ENCODE assay signal across 14 cellular contexts in genomic region chr4:156053174-156053573, GRCh38.
A peak's percentile ranks its signal among the peaks of the same experiment; 100 is the strongest.
DNase-seq lines count a peak whose midpoint lies in the region; ATAC-seq and TF ChIP-seq lines count a peak whose summit lies in the region.
"Had no signal": no experiment of that assay in that cellular context is flagged by ENCODE, and none has a peak within 500 bp of the region (broad histone marks: within the 10 kb centered on the region; RNA-seq: fewer than 3 reads in every experiment).

No MANE protein-coding gene starts in this region.

- BruUV-seq in Calu3 (replicated peaks; lab: Mats Ljungman, UMichigan): no TSS peak
- BruUV-seq in mammary epithelial cell (replicated peaks; lab: Mats Ljungman, UMichigan): no TSS peak

- DNase-seq in Calu3 (no peak), MM.1S (peak; percentile 30), mammary epithelial cell (peak; percentile 86), foreskin keratinocyte (peak; percentile 91 to 95), right lobe of liver (no peak), NCI-H446 treated with DMSO at 0.1 percent for 48 hours (lab: John Stamatoyannopoulos, UW) (no peak)
- no peak for DNase-seq in stimulated activated effector memory CD8-positive, alpha-beta T cell treated with anti-CD3 and anti-CD28 coated beads, Interleukin-12 subunit alpha, Interleukin-12 subunit beta, amount 100 ng/mL, for 72 hours (ENCODE audit: low spot score in 2 of 2)
- DNase-seq: C1 segment of cervical spinal cord; CD4-positive, alpha-beta T cell; DMS153; GF-D8; GOT3; H9 had no signal

- H3K9me3 ChIP-seq in MM.1S (replicated peaks; ENCODE audit: insufficient read depth, low read length) (no peaks in the 10 kb centered on the region), mammary epithelial cell (replicated peaks; ENCODE audit: insufficient read depth, low read length) (no peaks in the 10 kb centered on the region), right lobe of liver (no peaks in the 10 kb centered on the region)

- H3K27ac ChIP-seq in MM.1S (ENCODE audit: low read length) (no peak overlapping the region), mammary epithelial cell (ENCODE audit: insufficient read depth, low read depth, low read length) (no peak overlapping the region), foreskin keratinocyte (peak overlapping the region; percentile 75), right lobe of liver (no peak overlapping the region)

- WGBS in mammary epithelial cell (ENCODE audit: low coverage, missing lambda C conversion rate): 56% methylated on average over 3 of the region's 3 CpGs
- WGBS in right lobe of liver (ENCODE audit: insufficient coverage, low coverage, low lambda C conversion rate, missing lambda C conversion rate): 33% methylated on average over 3 of the region's 3 CpGs

- no peak overlapping the region for H3K4me2 ChIP-seq in MM.1S (ENCODE audit: low read depth, low read length)
- peak overlapping the region; percentile 0 for H3K4me2 ChIP-seq in mammary epithelial cell (ENCODE audit: insufficient read depth, low read depth, low read length)

- H3K36me3 ChIP-seq in MM.1S (replicated peaks; ENCODE audit: insufficient read depth, low read length) (no peaks in the 10 kb centered on the region), mammary epithelial cell (ENCODE audit: insufficient read depth, low read length) (no peaks in the 10 kb centered on the region), right lobe of liver (no peaks in the 10 kb centered on the region)

- H3K4me3 ChIP-seq in MM.1S (ENCODE audit: low read length): no peak overlapping the region
- no peak overlapping the region for H3K4me3 ChIP-seq in mammary epithelial cell (replicated peaks in 1 of 3; ENCODE audit: insufficient read depth in 1 of 3, low read depth in 2 of 3, low read length in 3 of 3)
- no peak overlapping the region for H3K4me3 ChIP-seq in right lobe of liver

- peak overlapping the region; percentile 31 for H3K27ac Mint-ChIP-seq in Calu3 (ENCODE audit: unreplicated experiment)
- no peak overlapping the region for H3K27ac Mint-ChIP-seq in stimulated activated effector memory CD8-positive, alpha-beta T cell treated with anti-CD3 and anti-CD28 coated beads, Interleukin-12 subunit alpha, Interleukin-12 subunit beta, amount 100 ng/mL, for 72 hours
- H3K27ac Mint-ChIP-seq: B cell; CD4-positive, alpha-beta T cell; H9 had no signal

- TF ChIP-seq CTCF in Calu3 (IDR thresholded peaks at IDR 0.05; ENCODE audit: unreplicated experiment) (no peak), MM.1S (IDR thresholded peaks at IDR 0.05; ENCODE audit: low read length) (no peak), mammary epithelial cell (conservative IDR thresholded peaks at IDR 0.05 in 1 of 2, IDR thresholded peaks at IDR 0.05 in 1 of 2; ENCODE audit: extremely low read depth in 1 of 2, insufficient read depth in 1 of 2, low read depth in 1 of 2, low read length in 2 of 2) (no peak), foreskin keratinocyte (conservative IDR thresholded peaks at IDR 0.05) (no peak), right lobe of liver (IDR thresholded peaks at IDR 0.05) (no peak)

- TF ChIP-seq POLR2A in right lobe of liver (IDR thresholded peaks at IDR 0.05): no peak

- no peaks in the 10 kb centered on the region for H3K36me3 Mint-ChIP-seq in Calu3 (ENCODE audit: insufficient read depth, unreplicated experiment)
- H3K36me3 Mint-ChIP-seq in stimulated activated effector memory CD8-positive, alpha-beta T cell treated with anti-CD3 and anti-CD28 coated beads, Interleukin-12 subunit alpha, Interleukin-12 subunit beta, amount 100 ng/mL, for 72 hours: no peaks in the 10 kb centered on the region

- in situ Hi-C loops in mammary epithelial cell (cut with MboI; ENCODE audit: low sequenced_read_pairs in 2 of 2): no loop called here

- CTCF ChIA-PET in Calu3 (lab: Charles Lee) (no interaction called here), mammary epithelial cell (lab: Charles Lee; ENCODE audit: low non-redundant PET) (interaction anchor here (0.6 kb wide), 1 partner anchor 13 kb away, joined by 5 read pairs; no protein-coding TSS in a partner anchor)

- H3K9ac ChIP-seq in MM.1S (ENCODE audit: low read length): no peak overlapping the region
- no peak overlapping the region for H3K9ac ChIP-seq in mammary epithelial cell (ENCODE audit: insufficient read depth, low read length)

- no peaks in the 10 kb centered on the region for H3K9me3 Mint-ChIP-seq in Calu3 (ENCODE audit: low read depth, unreplicated experiment)
- H3K9me3 Mint-ChIP-seq in stimulated activated effector memory CD8-positive, alpha-beta T cell treated with anti-CD3 and anti-CD28 coated beads, Interleukin-12 subunit alpha, Interleukin-12 subunit beta, amount 100 ng/mL, for 72 hours: peaks cover 3% of the 10 kb centered on the region
- H3K9me3 Mint-ChIP-seq: H9 had no signal

- no peaks in the 10 kb centered on the region for H3K27me3 ChIP-seq in MM.1S (replicated peaks; ENCODE audit: insufficient read depth, low read length)
- H3K27me3 ChIP-seq in mammary epithelial cell (ENCODE audit: insufficient read depth, low read length): no peaks in the 10 kb centered on the region
- H3K27me3 ChIP-seq in foreskin keratinocyte: no peaks in the 10 kb centered on the region
- H3K27me3 ChIP-seq in right lobe of liver: no peaks in the 10 kb centered on the region

- dilution Hi-C loops in mammary epithelial cell (cut with HindIII; ENCODE audit: low sequenced_read_pairs): no loop called here

- no peaks in the 10 kb centered on the region for H3K4me1 Mint-ChIP-seq in Calu3 (ENCODE audit: low read depth, unreplicated experiment)
- no peaks in the 10 kb centered on the region for H3K4me1 Mint-ChIP-seq in stimulated activated effector memory CD8-positive, alpha-beta T cell treated with anti-CD3 and anti-CD28 coated beads, Interleukin-12 subunit alpha, Interleukin-12 subunit beta, amount 100 ng/mL, for 72 hours
- H3K4me1 Mint-ChIP-seq: B cell, H9 had no signal

- no peaks in the 10 kb centered on the region for H3K9me2 ChIP-seq in MM.1S (replicated peaks; ENCODE audit: insufficient read depth, low read length)

- no peaks in the 10 kb centered on the region for H3F3A ChIP-seq in MM.1S (ENCODE audit: insufficient read depth, low read length)

- H2AFZ ChIP-seq in MM.1S (ENCODE audit: low read length) (no peak overlapping the region), mammary epithelial cell (ENCODE audit: low read depth, low read length) (no peak overlapping the region)

- intact Hi-C loops in Calu3 (cut with micrococcal nuclease; ENCODE audit: unreplicated experiment) (no loop called here), mammary epithelial cell (cut with micrococcal nuclease) (loop anchor here (5.0 kb wide), 1 partner anchor 59 kb away; no protein-coding TSS in a partner anchor), right lobe of liver (cut with DNase I) (no loop called here)

- H3K4me1 ChIP-seq in MM.1S (ENCODE audit: low read length): peaks cover 8% of the 10 kb centered on the region
- H3K4me1 ChIP-seq in mammary epithelial cell (ENCODE audit: insufficient read depth, low read length): peaks cover 12% of the 10 kb centered on the region
- H3K4me1 ChIP-seq in foreskin keratinocyte: peaks cover 22% of the 10 kb centered on the region
- H3K4me1 ChIP-seq in right lobe of liver: no peaks in the 10 kb centered on the region

- no peaks in the 10 kb centered on the region for H4K20me1 ChIP-seq in MM.1S (ENCODE audit: insufficient read depth, low read length)
- H4K20me1 ChIP-seq in mammary epithelial cell (ENCODE audit: insufficient read depth, low read length): no peaks in the 10 kb centered on the region

- ATAC-seq in foreskin keratinocyte: peak; percentile 97
- ATAC-seq in right lobe of liver: no peak
- ATAC-seq in stimulated activated effector memory CD8-positive, alpha-beta T cell treated with anti-CD3 and anti-CD28 coated beads, Interleukin-12 subunit alpha, Interleukin-12 subunit beta, amount 100 ng/mL, for 72 hours: no peak

- H3K79me2 ChIP-seq in MM.1S (ENCODE audit: low read length): no peaks in the 10 kb centered on the region
- H3K79me2 ChIP-seq in mammary epithelial cell (ENCODE audit: insufficient read depth, low read length): no peaks in the 10 kb centered on the region

- H3K27me3 Mint-ChIP-seq in Calu3 (ENCODE audit: unreplicated experiment): no peaks in the 10 kb centered on the region
- H3K27me3 Mint-ChIP-seq: B cell; CD4-positive, alpha-beta T cell had no signal

- H3K4me3 Mint-ChIP-seq in Calu3 (ENCODE audit: low read depth, unreplicated experiment): no peak overlapping the region
- H3K4me3 Mint-ChIP-seq in stimulated activated effector memory CD8-positive, alpha-beta T cell treated with anti-CD3 and anti-CD28 coated beads, Interleukin-12 subunit alpha, Interleukin-12 subunit beta, amount 100 ng/mL, for 72 hours: no peak overlapping the region
- H3K4me3 Mint-ChIP-seq: B cell; CD4-positive, alpha-beta T cell; H9 had no signal

Comparison
In these comparisons a context has a peak if more than half of its experiments do, and no peak if none do; other contexts are left out.
1. DNase-seq: peak in MM.1S (single experiment), mammary epithelial cell (single experiment) and foreskin keratinocyte (2 of 2); none in Calu3 (single experiment), right lobe of liver (0 of 3), NCI-H446 treated with DMSO at 0.1 percent for 48 hours (single experiment) and stimulated activated effector memory CD8-positive, alpha-beta T cell treated with anti-CD3 and anti-CD28 coated beads, Interleukin-12 subunit alpha, Interleukin-12 subunit beta, amount 100 ng/mL, for 72 hours (0 of 2).